16 cellular contexts compared by ENCODE assay signal in genomic region chr10:97131041-97131659, GRCh38. TPM values are rescaled to one million over a fixed set of nuclear protein-coding genes. Genes with fewer than 3 reads are reported as not detected.
A peak's percentile ranks its signal among the peaks of the same experiment; 100 is the strongest.
DNase-seq lines count a peak whose midpoint lies in the region; TF ChIP-seq lines count a peak whose summit lies in the region.
"Had no signal": no experiment of that assay in that cellular context is flagged by ENCODE, and none has a peak within 500 bp of the region (broad histone marks: within the 10 kb centered on the region; RNA-seq: fewer than 3 reads in every experiment).

No MANE protein-coding gene starts in this region.

- no TSS peak for BruUV-seq in mammary epithelial cell (replicated peaks; lab: Mats Ljungman, UMichigan)

- no peaks in the 10 kb centered on the region for H3K79me2 ChIP-seq in mammary epithelial cell (ENCODE audit: insufficient read depth, low read length)

- H3K36me3 ChIP-seq in WERI-Rb-1 (peaks cover 2% of the 10 kb centered on the region), mammary epithelial cell (ENCODE audit: insufficient read depth, low read length) (no peaks in the 10 kb centered on the region)

- WGBS in mammary epithelial cell (ENCODE audit: low coverage, missing lambda C conversion rate) = 83% methylated on average over 12 of the region's 13 CpGs

- peaks cover 55% of the 10 kb centered on the region for H3K4me1 Mint-ChIP-seq in glutamatergic neuron (ENCODE audit: low read depth, unreplicated experiment)

- no peak overlapping the region for H3K27ac ChIP-seq in WERI-Rb-1
- H3K27ac ChIP-seq in mammary epithelial cell (ENCODE audit: insufficient read depth, low read depth, low read length) = no peak overlapping the region
- H3K27ac ChIP-seq: HL-60 had no signal

- intact Hi-C loops in posterior vena cava (cut with DNase I) (no loop called here), mammary epithelial cell (cut with micrococcal nuclease) (no loop called here)

- H3K4me2 ChIP-seq in mammary epithelial cell (ENCODE audit: insufficient read depth, low read depth, low read length) = no peak overlapping the region

- no peaks in the 10 kb centered on the region for H3K27me3 Mint-ChIP-seq in glutamatergic neuron (ENCODE audit: unreplicated experiment)

- H4K20me1 ChIP-seq in mammary epithelial cell (ENCODE audit: insufficient read depth, low read length) = no peaks in the 10 kb centered on the region

- peak overlapping the region; percentile 68 for H3K4me3 Mint-ChIP-seq in glutamatergic neuron (ENCODE audit: unreplicated experiment)

- H3K27ac Mint-ChIP-seq in glutamatergic neuron (ENCODE audit: unreplicated experiment) = peak overlapping the region; percentile 94

- H3K9ac ChIP-seq in mammary epithelial cell (ENCODE audit: insufficient read depth, low read length) = no peak overlapping the region

- no peaks in the 10 kb centered on the region for H3K4me1 ChIP-seq in mammary epithelial cell (ENCODE audit: insufficient read depth, low read length)

- peaks cover 7% of the 10 kb centered on the region for H3K9me3 Mint-ChIP-seq in glutamatergic neuron (ENCODE audit: unreplicated experiment)

- dilution Hi-C loops in mammary epithelial cell (cut with HindIII; ENCODE audit: low sequenced_read_pairs) = no loop called here

- H3K4me3 ChIP-seq in WERI-Rb-1 (ENCODE audit: low read depth, low read length) (no peak overlapping the region), mammary epithelial cell (replicated peaks in 1 of 3; ENCODE audit: insufficient read depth in 1 of 3, low read depth in 2 of 3, low read length in 3 of 3) (no peak overlapping the region)

- no peaks in the 10 kb centered on the region for H3K36me3 Mint-ChIP-seq in glutamatergic neuron (ENCODE audit: unreplicated experiment)

- TF ChIP-seq CTCF in glutamatergic neuron (IDR thresholded peaks at IDR 0.05; ENCODE audit: partially characterized antibody, unreplicated experiment) (no peak), WERI-Rb-1 (IDR thresholded peaks at IDR 0.05; ENCODE audit: low read depth, low read length) (no peak), mammary epithelial cell (conservative IDR thresholded peaks at IDR 0.05 in 1 of 2, IDR thresholded peaks at IDR 0.05 in 1 of 2; ENCODE audit: extremely low read depth in 1 of 2, insufficient read depth in 1 of 2, low read depth in 1 of 2, low read length in 2 of 2) (no peak)

- peak; percentile 65 for DNase-seq in NCI-H1694 treated with DMSO at 0.1 percent for 48 hours (lab: John Stamatoyannopoulos, UW)
- no peak for DNase-seq in NCI-H1694 (lab: John Stamatoyannopoulos, UW)
- DNase-seq in LHCN-M2 (ENCODE audit: low read depth) = peak; percentile 37
- DNase-seq in glutamatergic neuron = peak; percentile 72
- peak; percentile 58 for DNase-seq in posterior vena cava (ENCODE audit: low spot score)
- no peak for DNase-seq in effector CD8-positive, alpha-beta T cell (lab: John Stamatoyannopoulos, UW)
- no peak for DNase-seq in WERI-Rb-1
- no peak for DNase-seq in mammary epithelial cell
- DNase-seq: C1 segment of cervical spinal cord, DMS153, MV-4-11, NCI-H1436, NCI-H2081, NCI-H526 treated with DMSO at 0.1 percent for 48 hours, SHP77 had no signal

- no peaks in the 10 kb centered on the region for H3K9me3 ChIP-seq in WERI-Rb-1 (ENCODE audit: severe bottlenecking)
- H3K9me3 ChIP-seq in mammary epithelial cell (replicated peaks; ENCODE audit: insufficient read depth, low read length) = no peaks in the 10 kb centered on the region

- no peaks in the 10 kb centered on the region for H3K27me3 ChIP-seq in WERI-Rb-1 (ENCODE audit: insufficient read depth, low read depth, severe bottlenecking)
- H3K27me3 ChIP-seq in mammary epithelial cell (ENCODE audit: insufficient read depth, low read length) = no peaks in the 10 kb centered on the region

- CTCF ChIA-PET in mammary epithelial cell (lab: Charles Lee; ENCODE audit: low non-redundant PET) = no interaction called here

- no peak overlapping the region for H2AFZ ChIP-seq in mammary epithelial cell (ENCODE audit: low read depth, low read length)

- in situ Hi-C loops in mammary epithelial cell (cut with MboI; ENCODE audit: low sequenced_read_pairs in 2 of 2) = no loop called here

RNA-seq across cellular contexts. Expression of gene SLIT1, which starts 54.6 kb away (rescaled TPM):
- under 0.01 TPM in 1 of 2 replicates, not detected in the other for total RNA-seq in LHCN-M2 (2014; rRNA removed)
- 0.01 TPM for polyA plus RNA-seq in LHCN-M2 (2012)
- total RNA-seq in glutamatergic neuron (ENCODE audit: unreplicated experiment) = 11.3 TPM
- under 1 TPM; 0.23 to 0.33 TPM for total RNA-seq in posterior vena cava
- total RNA-seq in mammary epithelial cell = not detected
- polyA plus RNA-seq in mammary epithelial cell = not detected
- not detected for polyA minus RNA-seq in mammary epithelial cell

Comparison
In these comparisons a context has a peak if more than half of its experiments do, and no peak if none do; other contexts are left out.
1. DNase-seq: peak in NCI-H1694 treated with DMSO at 0.1 percent for 48 hours (single experiment), LHCN-M2 (single experiment), glutamatergic neuron (single experiment) and posterior vena cava (single experiment); none in NCI-H1694 (single experiment), effector CD8-positive, alpha-beta T cell (single experiment), WERI-Rb-1 (single experiment) and mammary epithelial cell (single experiment).